Comparison of ENCODE assay signal across 30 cellular contexts in the genomic region with DNA sequence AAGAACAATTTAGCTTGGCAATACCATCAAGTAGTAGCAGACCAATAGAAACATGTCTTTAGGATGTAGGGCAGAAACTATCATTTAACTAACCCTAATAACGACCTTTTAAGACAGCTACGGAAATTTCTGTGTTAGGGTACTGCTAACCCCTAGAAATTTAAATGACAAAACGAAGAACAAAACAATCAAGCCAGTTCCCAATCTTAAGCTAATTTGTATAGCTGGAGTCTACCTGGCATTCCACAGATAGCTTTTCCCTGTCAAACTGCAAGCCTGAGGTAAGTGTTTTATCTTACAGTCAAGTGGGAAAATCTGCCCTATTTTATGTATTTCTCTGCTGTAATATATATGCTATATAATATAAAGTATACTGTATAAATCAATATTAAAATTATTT. TPM values are rescaled to one million over a fixed set of nuclear protein-coding genes. Genes with fewer than 3 reads are reported as not detected.
"Had no signal": no experiment of that assay in that cellular context is flagged by ENCODE, and none has a peak within 500 bp of the region (broad histone marks: within the 10 kb centered on the region; RNA-seq: fewer than 3 reads in every experiment).

No MANE protein-coding gene starts in this region.

- H3K4me3 Mint-ChIP-seq: activated CD4-positive, alpha-beta memory T cell treated with anti-CD3 and anti-CD28 coated beads for 36 hours; activated CD4-positive, alpha-beta T cell treated with anti-CD3 and anti-CD28 coated beads for 36 hours; activated CD4-positive, alpha-beta T cell treated with anti-CD3 and anti-CD28 coated beads, Interleukin-2, amount 10 ng/mL, durations not matched to agents 24 days and 14 days; activated CD8-positive, alpha-beta memory T cell treated with anti-CD3 and anti-CD28 coated beads, Interleukin-2, amount 10 ng/mL, durations not matched to agents 7 days and 5 days; activated CD8-positive, alpha-beta T cell treated with anti-CD3 and anti-CD28 coated beads, Interleukin-2, amount 10 ng/mL, durations not matched to agents 7 days and 5 days; activated naive CD4-positive, alpha-beta T cell treated with anti-CD3 and anti-CD28 coated beads, Interleukin-2, amount 10 ng/mL, durations not matched to agents 7 days and 5 days; activated naive CD8-positive, alpha-beta T cell treated with anti-CD3 and anti-CD28 coated beads, Interleukin-2, amount 10 ng/mL, durations not matched to agents 7 days and 5 days; activated T-cell treated with anti-CD3 and anti-CD28 coated beads, Interleukin-2, amount 50 U/mL, for 72 hours; brain had no signal

- H3K4me1 Mint-ChIP-seq: activated CD4-positive, alpha-beta T cell treated with anti-CD3 and anti-CD28 coated beads for 36 hours; activated CD4-positive, alpha-beta T cell treated with anti-CD3 and anti-CD28 coated beads, Interleukin-2, amount 10 ng/mL, durations not matched to agents 24 days and 14 days; activated CD8-positive, alpha-beta memory T cell treated with anti-CD3 and anti-CD28 coated beads, Interleukin-2, amount 10 ng/mL, durations not matched to agents 7 days and 5 days; activated naive CD4-positive, alpha-beta T cell treated with anti-CD3 and anti-CD28 coated beads, Interleukin-2, amount 10 ng/mL, durations not matched to agents 7 days and 5 days; activated naive CD8-positive, alpha-beta T cell treated with anti-CD3 and anti-CD28 coated beads, Interleukin-2, amount 10 ng/mL, durations not matched to agents 7 days and 5 days; brain had no signal

- H3K27me3 ChIP-seq: ascending aorta, breast epithelium, cardiac muscle cell, colonic mucosa, esophagus squamous epithelium, gastroesophageal sphincter, heart right ventricle had no signal

- H3K4me3 ChIP-seq: ascending aorta, breast epithelium, cardiac muscle cell, colonic mucosa, esophagus squamous epithelium, gastroesophageal sphincter, heart right ventricle had no signal

- H3K27me3 Mint-ChIP-seq: activated CD4-positive, alpha-beta memory T cell treated with anti-CD3 and anti-CD28 coated beads for 36 hours; activated CD4-positive, alpha-beta T cell treated with anti-CD3 and anti-CD28 coated beads for 36 hours; activated CD4-positive, alpha-beta T cell treated with anti-CD3 and anti-CD28 coated beads, Interleukin-2, amount 10 ng/mL, durations not matched to agents 24 days and 14 days; activated CD8-positive, alpha-beta memory T cell treated with anti-CD3 and anti-CD28 coated beads, Interleukin-2, amount 10 ng/mL, durations not matched to agents 7 days and 5 days; activated naive CD4-positive, alpha-beta T cell treated with anti-CD3 and anti-CD28 coated beads, Interleukin-2, amount 10 ng/mL, durations not matched to agents 7 days and 5 days; activated naive CD8-positive, alpha-beta T cell treated with anti-CD3 and anti-CD28 coated beads, Interleukin-2, amount 10 ng/mL, durations not matched to agents 7 days and 5 days; brain had no signal

- H3K36me3 ChIP-seq: colonic mucosa had no signal

- ATAC-seq: activated CD4-positive, alpha-beta T cell treated with anti-CD3 and anti-CD28 coated beads for 36 hours; activated CD8-positive, alpha-beta memory T cell treated with anti-CD3 and anti-CD28 coated beads, Interleukin-2, amount 10 ng/mL, durations not matched to agents 7 days and 5 days; activated CD8-positive, alpha-beta T cell treated with anti-CD3 and anti-CD28 coated beads, Interleukin-2, amount 10 ng/mL, durations not matched to agents 7 days and 5 days; activated naive CD4-positive, alpha-beta T cell treated with anti-CD3 and anti-CD28 coated beads, Interleukin-2, amount 50 U/mL, for 72 hours; activated T-cell treated with anti-CD3 and anti-CD28 coated beads, Interleukin-2, amount 50 U/mL, for 72 hours; gastroesophageal sphincter; heart right ventricle had no signal

- H3K27ac Mint-ChIP-seq: activated CD4-positive, alpha-beta memory T cell treated with anti-CD3 and anti-CD28 coated beads for 36 hours; activated CD4-positive, alpha-beta T cell treated with anti-CD3 and anti-CD28 coated beads for 36 hours; activated CD4-positive, alpha-beta T cell treated with anti-CD3 and anti-CD28 coated beads, Interleukin-2, amount 10 ng/mL, durations not matched to agents 24 days and 14 days; activated CD8-positive, alpha-beta memory T cell treated with anti-CD3 and anti-CD28 coated beads, Interleukin-2, amount 10 ng/mL, durations not matched to agents 7 days and 5 days; activated CD8-positive, alpha-beta T cell treated with anti-CD3 and anti-CD28 coated beads, Interleukin-2, amount 10 ng/mL, durations not matched to agents 7 days and 5 days; activated naive CD4-positive, alpha-beta T cell treated with anti-CD3 and anti-CD28 coated beads, Interleukin-2, amount 10 ng/mL, durations not matched to agents 7 days and 5 days; activated naive CD4-positive, alpha-beta T cell treated with anti-CD3 and anti-CD28 coated beads, Interleukin-2, amount 50 U/mL, for 72 hours; activated naive CD8-positive, alpha-beta T cell treated with anti-CD3 and anti-CD28 coated beads, Interleukin-2, amount 10 ng/mL, durations not matched to agents 7 days and 5 days; activated T-cell treated with anti-CD3 and anti-CD28 coated beads, Interleukin-2, amount 50 U/mL, for 72 hours; brain had no signal

- H3K9me3 Mint-ChIP-seq: activated CD4-positive, alpha-beta memory T cell treated with anti-CD3 and anti-CD28 coated beads for 36 hours; activated naive CD4-positive, alpha-beta T cell treated with anti-CD3 and anti-CD28 coated beads, Interleukin-2, amount 10 ng/mL, durations not matched to agents 7 days and 5 days; activated naive CD4-positive, alpha-beta T cell treated with anti-CD3 and anti-CD28 coated beads, Interleukin-2, amount 50 U/mL, for 72 hours; activated naive CD8-positive, alpha-beta T cell treated with anti-CD3 and anti-CD28 coated beads, Interleukin-2, amount 10 ng/mL, durations not matched to agents 7 days and 5 days; activated T-cell treated with anti-CD3 and anti-CD28 coated beads, Interleukin-2, amount 50 U/mL, for 72 hours; brain had no signal

- DNase-seq: activated CD4-positive, alpha-beta memory T cell treated with anti-CD3 and anti-CD28 coated beads for 36 hours; activated CD4-positive, alpha-beta T cell treated with anti-CD3 and anti-CD28 coated beads for 36 hours; activated CD4-positive, alpha-beta T cell treated with anti-CD3 and anti-CD28 coated beads, Interleukin-2, amount 10 ng/mL, durations not matched to agents 24 days and 14 days; activated CD4-positive, CD25-positive, alpha-beta regulatory T cell; activated CD4-positive, CD25-positive, alpha-beta regulatory T cell treated with anti-CD3 and anti-CD28 coated beads, Interleukin-2, amount 50 U/mL, for 72 hours; activated CD8-positive, alpha-beta memory T cell treated with anti-CD3 and anti-CD28 coated beads, Interleukin-2, amount 10 ng/mL, durations not matched to agents 7 days and 5 days; activated CD8-positive, alpha-beta memory T cell treated with anti-CD3 and anti-CD28 coated beads, Interleukin-2, amount 50 U/mL, for 4 hours; activated CD8-positive, alpha-beta T cell treated with anti-CD3 and anti-CD28 coated beads, Interleukin-2, amount 10 ng/mL, durations not matched to agents 7 days and 5 days; activated gamma-delta T cell; activated naive CD4-positive, alpha-beta T cell; activated naive CD4-positive, alpha-beta T cell treated with anti-CD3 and anti-CD28 coated beads, Interleukin-2, amount 10 ng/mL, durations not matched to agents 7 days and 5 days; activated naive CD8-positive, alpha-beta T cell treated with anti-CD3 and anti-CD28 coated beads, Interleukin-2, amount 10 ng/mL, durations not matched to agents 7 days and 5 days; activated T-cell treated with anti-CD3 and anti-CD28 coated beads, Interleukin-2, amount 50 U/mL, for 1 hour; activated T-cell treated with anti-CD3 and anti-CD28 coated beads, Interleukin-2, amount 50 U/mL, for 72 hours; central memory CD4-positive, alpha-beta T cell; cerebellar nuclear complex; colonic mucosa; effector CD8-positive, alpha-beta T cell; esophagus squamous epithelium; foreskin melanocyte; heart right ventricle; T-helper 2 cell; WERI-Rb-1 had no signal

RNA-seq across cellular contexts. Expression of a gene that starts 37.6 kb away (rescaled TPM):
- total RNA-seq: activated CD4-positive, alpha-beta T cell treated with anti-CD3 and anti-CD28 coated beads, Interleukin-2, amount 10 ng/mL, durations not matched to agents 24 days and 14 days; activated naive CD4-positive, alpha-beta T cell treated with anti-CD3 and anti-CD28 coated beads, Interleukin-2, amount 50 U/mL, for 72 hours; glomerular endothelial cell had no signal
